Comparison of ENCODE assay signal across 9 cellular contexts in genomic region chr10:70378122-70378521, GRCh38. TPM values are rescaled to one million over a fixed set of nuclear protein-coding genes. Genes with fewer than 3 reads are reported as not detected.
DNase-seq lines count a peak whose midpoint lies in the region; ATAC-seq and TF ChIP-seq lines count a peak whose summit lies in the region.
"Had no signal": no experiment of that assay in that cellular context is flagged by ENCODE, and none has a peak within 500 bp of the region (broad histone marks: within the 10 kb centered on the region; RNA-seq: fewer than 3 reads in every experiment).

No MANE protein-coding gene starts in this region.

- WGBS in thyroid gland, 2 donors, result 67 to 81% methylated on average over 6 of the region's 6 CpGs

- no peak overlapping the region for H3K4me3 Mint-ChIP-seq in activated CD8-positive, alpha-beta T cell treated with anti-CD3 and anti-CD28 coated beads for 36 hours

- no peaks in the 10 kb centered on the region for H3K9me3 ChIP-seq in thyroid gland

- H3K4me1 ChIP-seq in thyroid gland, result peaks cover 6 to 7% of the 10 kb centered on the region in 2 donors

- intact Hi-C loops in thyroid gland (cut with DNase I), result no loop called here
- intact Hi-C loops in activated CD8-positive, alpha-beta T cell treated with anti-CD3 and anti-CD28 coated beads for 36 hours (cut with micrococcal nuclease), result no loop called here

- H3K36me3 ChIP-seq in thyroid gland, result no peaks in the 10 kb centered on the region

- H3K36me3 Mint-ChIP-seq in activated CD8-positive, alpha-beta T cell treated with anti-CD3 and anti-CD28 coated beads for 36 hours (ENCODE audit: low read depth), result peaks cover 9% of the 10 kb centered on the region

- no peak overlapping the region for H3K27ac ChIP-seq in thyroid gland

- H3K27me3 Mint-ChIP-seq in activated CD8-positive, alpha-beta T cell treated with anti-CD3 and anti-CD28 coated beads for 36 hours, result no peaks in the 10 kb centered on the region

- H3K27ac Mint-ChIP-seq in activated CD8-positive, alpha-beta T cell treated with anti-CD3 and anti-CD28 coated beads for 36 hours, result no peak overlapping the region

- ATAC-seq in HG02623 (IDR thresholded peaks at IDR 0.05; ENCODE audit: unreplicated experiment) (no peak), HG03460 (IDR thresholded peaks at IDR 0.05; ENCODE audit: unreplicated experiment) (no peak)
- no peak for ATAC-seq in activated CD8-positive, alpha-beta T cell treated with anti-CD3 and anti-CD28 coated beads for 36 hours

- H3K4me3 ChIP-seq in thyroid gland (replicated peaks in 1 of 3), result no peak overlapping the region

- peaks cover 7% of the 10 kb centered on the region for H3K9me3 Mint-ChIP-seq in activated CD8-positive, alpha-beta T cell treated with anti-CD3 and anti-CD28 coated beads for 36 hours

- H3K27me3 ChIP-seq in thyroid gland, result no peaks in the 10 kb centered on the region

- POLR2A ChIA-PET in activated CD8-positive, alpha-beta T cell treated with anti-CD3 and anti-CD28 coated beads for 36 hours (lab: Charles Lee), result no interaction called here

- TF ChIP-seq POLR2A in thyroid gland (IDR thresholded peaks at IDR 0.05), result no peak

- DNase-seq in DMS53 (lab: John Stamatoyannopoulos, UW), result peak; percentile 74
- DNase-seq in M059J (ENCODE audit: low read depth), result peak; percentile 98
- peak; percentile 59 for DNase-seq in dermis blood vessel endothelial cell
- peak; percentile 72 for DNase-seq in non-pigmented ciliary epithelial cell (ENCODE audit: low read depth)
- no peak for DNase-seq in thyroid gland
- no peak for DNase-seq in activated CD8-positive, alpha-beta T cell treated with anti-CD3 and anti-CD28 coated beads for 36 hours
- DNase-seq: NCI-H446 treated with DMSO at 0.1 percent for 48 hours had no signal

- H3K4me1 Mint-ChIP-seq in activated CD8-positive, alpha-beta T cell treated with anti-CD3 and anti-CD28 coated beads for 36 hours (ENCODE audit: low read depth), result peaks cover 3% of the 10 kb centered on the region

- TF ChIP-seq CTCF in thyroid gland (IDR thresholded peaks at IDR 0.05), result no peak
- no peak for TF ChIP-seq CTCF in activated CD8-positive, alpha-beta T cell treated with anti-CD3 and anti-CD28 coated beads for 36 hours (IDR thresholded peaks at IDR 0.05)

- CTCF ChIA-PET in activated CD8-positive, alpha-beta T cell treated with anti-CD3 and anti-CD28 coated beads for 36 hours (lab: Charles Lee), result interaction anchor here (1.0 to 6.2 kb wide), 6 partner anchors 10 to 146 kb away, joined by 3 to 37 read pairs (median 10); no protein-coding TSS in a partner anchor

RNA-seq across cellular contexts. Expression of gene LRRC20, which starts 4.3 kb away (rescaled TPM):
- total RNA-seq in M059J (2014; rRNA removed; shearing (Covaris generic)), result 17.8 and 21.4 TPM in 2 replicates
- 9.0 and 15.0 TPM in 2 replicates for total RNA-seq in dermis blood vessel endothelial cell
- 10 to 100 TPM in 2 of 4 donors, 1 to 10 TPM in 2; 2.5 to 20.5 (median 8.7) TPM for total RNA-seq in thyroid gland
- 10 to 100 TPM; 10.6 to 14.0 TPM for total RNA-seq in activated CD8-positive, alpha-beta T cell treated with anti-CD3 and anti-CD28 coated beads for 36 hours

RNA-seq across cellular contexts. Expression of gene EIF4EBP2, which starts 25.8 kb away (rescaled TPM):
- total RNA-seq in M059J (2014; rRNA removed; shearing (Covaris generic)), result 33.9 and 46.0 TPM in 2 replicates
- total RNA-seq in dermis blood vessel endothelial cell (28.2 and 49.7 TPM in 2 replicates), thyroid gland (10 to 100 TPM; 55.6 to 71.2 (median 67.6) TPM)
- total RNA-seq in activated CD8-positive, alpha-beta T cell treated with anti-CD3 and anti-CD28 coated beads for 36 hours, result 10 to 100 TPM; 23.5 to 24.0 TPM

Comparison
In these comparisons a context has a peak if more than half of its experiments do, and no peak if none do; other contexts are left out.
1. DNase-seq: peak in DMS53 (single experiment), M059J (single experiment), dermis blood vessel endothelial cell (single experiment) and non-pigmented ciliary epithelial cell (single experiment); none in thyroid gland (0 of 2) and activated CD8-positive, alpha-beta T cell treated with anti-CD3 and anti-CD28 coated beads for 36 hours (single experiment).